Comparison of ENCODE assay signal across 14 cellular contexts in the genomic region with DNA sequence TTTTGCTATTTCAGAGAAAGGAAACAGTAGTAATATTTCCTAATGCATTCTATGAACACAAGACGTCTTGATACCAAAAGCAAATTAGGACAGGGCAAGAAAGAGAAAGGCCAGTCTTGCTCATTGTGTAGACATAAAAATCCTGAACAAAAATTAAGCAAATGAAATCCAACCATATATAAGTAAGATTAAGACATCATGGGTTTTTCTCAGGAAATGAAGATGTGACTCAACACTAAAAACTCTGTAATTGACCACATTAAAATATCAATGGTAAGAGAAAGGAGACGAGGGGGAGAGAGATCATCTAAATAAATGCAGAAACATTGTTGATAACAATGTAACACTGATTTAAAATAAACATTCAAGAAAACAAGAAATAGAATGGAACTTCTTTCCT.
DNase-seq lines count a peak whose midpoint lies in the region; TF ChIP-seq lines count a peak whose summit lies in the region.
"Had no signal": no experiment of that assay in that cellular context is flagged by ENCODE, and none has a peak within 500 bp of the region (broad histone marks: within the 10 kb centered on the region; RNA-seq: fewer than 3 reads in every experiment).

No MANE protein-coding gene starts in this region.

- H3K36me3 ChIP-seq in mammary epithelial cell (ENCODE audit: insufficient read depth, low read length): no peaks in the 10 kb centered on the region

- H3K27ac ChIP-seq in mammary epithelial cell (ENCODE audit: insufficient read depth, low read depth, low read length): no peak overlapping the region

- no peak overlapping the region for H3K4me3 ChIP-seq in mammary epithelial cell (replicated peaks in 1 of 3; ENCODE audit: insufficient read depth in 1 of 3, low read depth in 2 of 3, low read length in 3 of 3)

- H3K4me2 ChIP-seq in mammary epithelial cell (ENCODE audit: insufficient read depth, low read depth, low read length): no peak overlapping the region

- in situ Hi-C loops in mammary epithelial cell (cut with MboI; ENCODE audit: low sequenced_read_pairs in 2 of 2): no loop called here

- H3K27me3 ChIP-seq in mammary epithelial cell (ENCODE audit: insufficient read depth, low read length): no peaks in the 10 kb centered on the region

- intact Hi-C loops in mammary epithelial cell (cut with micrococcal nuclease): no loop called here

- TF ChIP-seq CTCF in mammary epithelial cell (conservative IDR thresholded peaks at IDR 0.05 in 1 of 2, IDR thresholded peaks at IDR 0.05 in 1 of 2; ENCODE audit: extremely low read depth in 1 of 2, insufficient read depth in 1 of 2, low read depth in 1 of 2, low read length in 2 of 2): no peak

- H3K4me1 ChIP-seq in mammary epithelial cell (ENCODE audit: insufficient read depth, low read length): no peaks in the 10 kb centered on the region

- WGBS in mammary epithelial cell (ENCODE audit: low coverage, missing lambda C conversion rate): 13% methylated on average over 2 of the region's 2 CpGs

- DNase-seq in EH (ENCODE audit: low read depth) (peak; percentile 8), RPMI7951 (ENCODE audit: low read depth) (peak; percentile 63), mammary epithelial cell (peak; percentile 47), iris pigment epithelial cell (ENCODE audit: low read depth) (peak; percentile 28), HCEC 1CT (no peak), NCI-H2196 (lab: John Stamatoyannopoulos, UW; ENCODE audit: unreplicated experiment) (no peak)
- no peak for DNase-seq in activated naive CD4-positive, alpha-beta T cell treated with anti-CD3 and anti-CD28 coated beads, Interleukin-2, amount 50 U/mL, for 16 hours
- DNase-seq: AML-193; CD4-positive, CD25-positive, alpha-beta regulatory T cell; DND-41; NCI-H1436 treated with DMSO at 0.1 percent for 48 hours; NCI-H2081; NCI-H526 treated with DMSO at 0.1 percent for 48 hours; RPMI8226 had no signal

- H3K9me3 ChIP-seq in mammary epithelial cell (replicated peaks; ENCODE audit: insufficient read depth, low read length): no peaks in the 10 kb centered on the region

- dilution Hi-C loops in mammary epithelial cell (cut with HindIII; ENCODE audit: low sequenced_read_pairs): no loop called here

- no peak overlapping the region for H2AFZ ChIP-seq in mammary epithelial cell (ENCODE audit: low read depth, low read length)

- BruUV-seq in mammary epithelial cell (replicated peaks; lab: Mats Ljungman, UMichigan): no TSS peak

- CTCF ChIA-PET in mammary epithelial cell (lab: Charles Lee; ENCODE audit: low non-redundant PET): no interaction called here

- H4K20me1 ChIP-seq in mammary epithelial cell (ENCODE audit: insufficient read depth, low read length): no peaks in the 10 kb centered on the region

- H3K9ac ChIP-seq in mammary epithelial cell (ENCODE audit: insufficient read depth, low read length): no peak overlapping the region

- no peaks in the 10 kb centered on the region for H3K79me2 ChIP-seq in mammary epithelial cell (ENCODE audit: insufficient read depth, low read length)

Comparison
In these comparisons a context has a peak if more than half of its experiments do, and no peak if none do; other contexts are left out.
1. DNase-seq: peak in EH (single experiment), RPMI7951 (single experiment), mammary epithelial cell (single experiment) and iris pigment epithelial cell (single experiment); none in HCEC 1CT (single experiment), activated naive CD4-positive, alpha-beta T cell treated with anti-CD3 and anti-CD28 coated beads, Interleukin-2, amount 50 U/mL, for 16 hours (single experiment) and NCI-H2196 (single experiment).